Comparison of ENCODE assay signal across 10 cellular contexts in the genomic region with DNA sequence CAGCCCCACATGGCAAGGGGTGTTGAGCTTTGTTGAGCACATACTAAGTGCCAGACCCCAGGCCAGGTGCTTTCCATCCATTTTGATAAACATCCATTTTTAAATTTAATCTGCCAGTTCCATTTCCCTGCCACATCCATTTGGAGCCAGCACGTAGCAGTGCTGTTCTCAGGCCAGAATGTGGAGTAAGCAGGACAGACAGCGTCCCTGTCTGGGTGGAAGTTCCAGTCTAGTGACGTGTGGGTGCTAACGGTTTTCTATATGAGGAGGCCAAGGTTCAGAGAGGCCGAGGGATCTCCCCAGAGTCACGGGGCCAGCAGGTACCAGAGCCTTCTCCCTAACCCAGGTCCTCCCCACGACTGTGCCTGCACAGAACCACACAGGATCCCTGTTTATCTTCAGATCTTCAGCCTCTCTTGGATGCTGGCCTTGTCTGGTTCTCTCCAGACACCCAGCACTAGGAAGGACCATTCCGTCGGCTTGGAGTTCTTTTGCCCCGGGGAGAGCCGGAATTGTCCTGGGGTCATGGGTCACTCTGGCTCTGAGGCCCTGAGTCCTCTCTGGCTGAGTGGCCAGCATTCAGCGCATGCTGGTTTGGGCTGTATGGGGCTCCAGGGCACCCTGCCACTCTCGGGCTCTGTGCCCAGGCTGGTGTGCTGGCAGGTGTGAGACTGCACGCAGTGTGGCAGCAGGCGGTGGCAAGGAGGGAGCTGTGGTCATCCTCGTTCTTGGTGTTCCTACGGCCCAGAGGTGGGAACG.
DNase-seq lines count a peak whose midpoint lies in the region; ATAC-seq, FAIRE-seq and TF ChIP-seq lines count a peak whose summit lies in the region.
"Had no signal": no experiment of that assay in that cellular context is flagged by ENCODE, and none has a peak within 500 bp of the region (broad histone marks: within the 10 kb centered on the region; RNA-seq: fewer than 3 reads in every experiment).

No MANE protein-coding gene starts in this region.

- no peak for TF ChIP-seq CTCF in A549 (IDR thresholded peaks at IDR 0.05)
- no peak for TF ChIP-seq CTCF in osteoblast (IDR thresholded peaks at IDR 0.05; ENCODE audit: extremely low read depth, low read depth, low read length)

- no peak for DNase-seq in A549 (ENCODE audit: low read depth in 1 of 2, low spot score in 1 of 2)
- DNase-seq in SK-N-MC (ENCODE audit: low read depth, low spot score), result no peak
- DNase-seq in fibroblast of peridontal ligament (ENCODE audit: extremely low read depth), result peak; percentile 57
- peak; percentile 83 for DNase-seq in osteoblast (ENCODE audit: insufficient read length, low spot score, missing footprints)
- DNase-seq in central memory CD4-positive, alpha-beta T cell, result no peak
- no peak for DNase-seq in DMS53 (lab: John Stamatoyannopoulos, UW)
- no peak for DNase-seq in stimulated activated CD4-positive, alpha-beta T cell treated with anti-CD3 and anti-CD28 coated beads, Interleukin-1b, Interleukin-23, amount 100 ng/mL, for 48 hours
- DNase-seq in NOMO-1 treated with dmso at 0.1 percent for 144 hours (lab: John Stamatoyannopoulos, UW; ENCODE audit: unreplicated experiment), result no peak
- DNase-seq: NCI-H748 treated with DMSO at 0.1 percent for 48 hours had no signal

- H3K36me3 ChIP-seq in SK-N-MC (ENCODE audit: insufficient read depth, low read length), result peaks cover 97% of the 10 kb centered on the region
- H3K36me3 ChIP-seq in osteoblast (ENCODE audit: insufficient read depth, low read length), result peaks cover 94% of the 10 kb centered on the region

- no peak for TF ChIP-seq POLR2A in A549 (IDR thresholded peaks at IDR 0.05; ENCODE audit: low read length)

- 45% methylated on average over 14 of the region's 18 CpGs for WGBS in A549 (ENCODE audit: missing lambda C conversion rate)

- no peak for FAIRE-seq in A549 (lab: Jason Lieb, UNC)
- FAIRE-seq: A204.1 had no signal

- H3K79me2 ChIP-seq in osteoblast (ENCODE audit: insufficient read depth, low read length), result peaks cover 100% of the 10 kb centered on the region

- CTCF ChIA-PET in A549 (lab: Yijun Ruan, JAX), result interaction anchor here (0.8 to 3.7 kb wide), 4 partner anchors 13 to 80 kb away, joined by 3 to 18 read pairs (median 8); no protein-coding TSS in a partner anchor

- no peaks in the 10 kb centered on the region for H3K27me3 ChIP-seq in osteoblast (ENCODE audit: insufficient read depth, low read length)

- no peak overlapping the region for H3K9ac ChIP-seq in SK-N-MC (ENCODE audit: insufficient read length)

- TF ChIP-seq EP300 in A549 (IDR thresholded peaks at IDR 0.05), result no peak

- POLR2A ChIA-PET in A549 (lab: Yijun Ruan, JAX), result interaction anchor here (1.4 to 2.5 kb wide), 2 partner anchors 8 to 19 kb away, joined by 3 to 11 read pairs; no protein-coding TSS in a partner anchor

- no peaks in the 10 kb centered on the region for H3K9me3 ChIP-seq in A549
- no peaks in the 10 kb centered on the region for H3K9me3 ChIP-seq in SK-N-MC (ENCODE audit: low read depth, low read length)
- no peaks in the 10 kb centered on the region for H3K9me3 ChIP-seq in osteoblast (ENCODE audit: low read depth, low read length)

- no peak for TF ChIP-seq RAD21 in A549 (conservative IDR thresholded peaks at IDR 0.05 in 1 of 2, IDR thresholded peaks at IDR 0.05 in 1 of 2)

- H3K4me2 ChIP-seq in A549, result peak overlapping the region; percentile 96
- peak overlapping the region; percentile 94 for H3K4me2 ChIP-seq in osteoblast (ENCODE audit: insufficient read depth, low read length)

- H4K20me1 ChIP-seq in osteoblast (ENCODE audit: insufficient read depth, low read length), result peaks cover 92% of the 10 kb centered on the region

- peak overlapping the region; percentile 99 to 100 for H3K27ac ChIP-seq in A549
- peak overlapping the region; percentile 76 for H3K27ac ChIP-seq in SK-N-MC
- peak overlapping the region; percentile 96 for H3K27ac ChIP-seq in osteoblast (ENCODE audit: low read depth, low read length)

- peak overlapping the region; percentile 52 for H3K4me3 ChIP-seq in A549
- H3K4me3 ChIP-seq in SK-N-MC, result no peak overlapping the region
- H3K4me3 ChIP-seq in osteoblast (ENCODE audit: insufficient read depth, low read length), result peak overlapping the region; percentile 80

- H3K4me1 ChIP-seq in A549 (peaks cover 80% of the 10 kb centered on the region), osteoblast (ENCODE audit: insufficient read depth, low read length) (peaks cover 97% of the 10 kb centered on the region)

- peak in 1 of 2 experiments; percentile 3; a peak in 3 of 6 replicates for ATAC-seq in A549

- no peak overlapping the region for H2AFZ ChIP-seq in osteoblast (ENCODE audit: low read length)

TF ChIP-seq in A549, 52 proteins besides CTCF, POLR2A, EP300 and RAD21:
- TF ChIP-seq NR3C1 (IDR thresholded peaks at IDR 0.05) (no peak), CEBPB (IDR thresholded peaks at IDR 0.05) (no peak), MAZ (IDR thresholded peaks at IDR 0.05; ENCODE audit: borderline replicate concordance, low read depth, low read length) (no peak), HOXA7 (CRISPR knock-in tag; IDR thresholded peaks at IDR 0.05) (no peak), TFCP2L1 (CRISPR knock-in tag; IDR thresholded peaks at IDR 0.05) (no peak), POLR2AphosphoS2 (conservative IDR thresholded peaks at IDR 0.05; ENCODE audit: low read length) (no peak), GATA3 (IDR thresholded peaks at IDR 0.05; ENCODE audit: borderline replicate concordance) (no peak), PHF8 (IDR thresholded peaks at IDR 0.05; ENCODE audit: borderline replicate concordance, low read depth) (no peak)
- TF ChIP-seq, protein P1, sequence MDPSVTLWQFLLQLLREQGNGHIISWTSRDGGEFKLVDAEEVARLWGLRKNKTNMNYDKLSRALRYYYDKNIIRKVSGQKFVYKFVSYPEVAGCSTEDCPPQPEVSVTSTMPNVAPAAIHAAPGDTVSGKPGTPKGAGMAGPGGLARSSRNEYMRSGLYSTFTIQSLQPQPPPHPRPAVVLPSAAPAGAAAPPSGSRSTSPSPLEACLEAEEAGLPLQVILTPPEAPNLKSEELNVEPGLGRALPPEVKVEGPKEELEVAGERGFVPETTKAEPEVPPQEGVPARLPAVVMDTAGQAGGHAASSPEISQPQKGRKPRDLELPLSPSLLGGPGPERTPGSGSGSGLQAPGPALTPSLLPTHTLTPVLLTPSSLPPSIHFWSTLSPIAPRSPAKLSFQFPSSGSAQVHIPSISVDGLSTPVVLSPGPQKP (IDR thresholded peaks at IDR 0.05; ENCODE audit: low read depth, low read length), result no peak
- TF ChIP-seq, protein P2, sequence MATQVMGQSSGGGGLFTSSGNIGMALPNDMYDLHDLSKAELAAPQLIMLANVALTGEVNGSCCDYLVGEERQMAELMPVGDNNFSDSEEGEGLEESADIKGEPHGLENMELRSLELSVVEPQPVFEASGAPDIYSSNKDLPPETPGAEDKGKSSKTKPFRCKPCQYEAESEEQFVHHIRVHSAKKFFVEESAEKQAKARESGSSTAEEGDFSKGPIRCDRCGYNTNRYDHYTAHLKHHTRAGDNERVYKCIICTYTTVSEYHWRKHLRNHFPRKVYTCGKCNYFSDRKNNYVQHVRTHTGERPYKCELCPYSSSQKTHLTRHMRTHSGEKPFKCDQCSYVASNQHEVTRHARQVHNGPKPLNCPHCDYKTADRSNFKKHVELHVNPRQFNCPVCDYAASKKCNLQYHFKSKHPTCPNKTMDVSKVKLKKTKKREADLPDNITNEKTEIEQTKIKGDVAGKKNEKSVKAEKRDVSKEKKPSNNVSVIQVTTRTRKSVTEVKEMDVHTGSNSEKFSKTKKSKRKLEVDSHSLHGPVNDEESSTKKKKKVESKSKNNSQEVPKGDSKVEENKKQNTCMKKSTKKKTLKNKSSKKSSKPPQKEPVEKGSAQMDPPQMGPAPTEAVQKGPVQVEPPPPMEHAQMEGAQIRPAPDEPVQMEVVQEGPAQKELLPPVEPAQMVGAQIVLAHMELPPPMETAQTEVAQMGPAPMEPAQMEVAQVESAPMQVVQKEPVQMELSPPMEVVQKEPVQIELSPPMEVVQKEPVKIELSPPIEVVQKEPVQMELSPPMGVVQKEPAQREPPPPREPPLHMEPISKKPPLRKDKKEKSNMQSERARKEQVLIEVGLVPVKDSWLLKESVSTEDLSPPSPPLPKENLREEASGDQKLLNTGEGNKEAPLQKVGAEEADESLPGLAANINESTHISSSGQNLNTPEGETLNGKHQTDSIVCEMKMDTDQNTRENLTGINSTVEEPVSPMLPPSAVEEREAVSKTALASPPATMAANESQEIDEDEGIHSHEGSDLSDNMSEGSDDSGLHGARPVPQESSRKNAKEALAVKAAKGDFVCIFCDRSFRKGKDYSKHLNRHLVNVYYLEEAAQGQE (IDR thresholded peaks at IDR 0.05), result no peak

Comparison
In these comparisons a context has a peak if more than half of its experiments do, and no peak if none do; other contexts are left out.
1. DNase-seq: peak in fibroblast of peridontal ligament (single experiment) and osteoblast (single experiment); none in A549 (0 of 2), SK-N-MC (single experiment), central memory CD4-positive, alpha-beta T cell (single experiment), DMS53 (single experiment), stimulated activated CD4-positive, alpha-beta T cell treated with anti-CD3 and anti-CD28 coated beads, Interleukin-1b, Interleukin-23, amount 100 ng/mL, for 48 hours (single experiment) and NOMO-1 treated with dmso at 0.1 percent for 144 hours (single experiment).
2. Peak in every context shown above with its lines, with median percentiles within 50 percentile points of each other: H3K27ac ChIP-seq.